Comparison of ENCODE assay signal across 8 cellular contexts in the genomic region with DNA sequence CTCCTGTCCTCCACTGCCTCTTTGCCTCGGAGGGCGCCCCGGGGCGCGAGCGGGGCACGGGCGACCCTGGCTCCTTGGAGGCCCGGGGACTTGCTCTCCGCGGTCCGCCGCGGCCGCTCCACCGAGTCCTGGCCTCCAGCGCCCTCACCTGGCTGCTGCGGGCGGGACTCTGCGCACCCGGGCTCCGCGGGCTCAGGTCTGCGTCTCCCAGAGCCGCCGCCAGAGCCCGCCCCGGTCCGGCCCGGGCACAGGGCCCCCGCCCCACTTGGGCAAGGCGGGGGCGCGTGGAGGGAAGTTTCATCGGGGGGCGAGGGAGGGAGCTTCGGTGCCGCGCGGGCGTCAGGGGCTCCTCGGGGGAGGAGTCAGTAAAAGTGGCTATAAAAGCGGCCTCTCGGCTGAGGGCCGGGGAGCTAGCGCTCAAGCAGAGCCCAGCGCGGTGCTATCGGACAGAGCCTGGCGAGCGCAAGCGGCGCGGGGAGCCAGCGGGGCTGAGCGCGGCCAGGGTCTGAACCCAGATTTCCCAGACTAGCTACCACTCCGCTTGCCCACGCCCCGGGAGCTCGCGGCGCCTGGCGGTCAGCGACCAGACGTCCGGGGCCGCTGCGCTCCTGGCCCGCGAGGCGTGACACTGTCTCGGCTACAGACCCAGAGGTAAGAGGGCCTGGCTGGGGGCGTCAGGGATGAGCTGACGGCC. TPM values are rescaled to one million over a fixed set of nuclear protein-coding genes. Genes with fewer than 3 reads are reported as not detected.
A peak's percentile ranks its signal among the peaks of the same experiment; 100 is the strongest.
DNase-seq lines count a peak whose midpoint lies in the region; ATAC-seq and TF ChIP-seq lines count a peak whose summit lies in the region.

TSS of gene CEMIP (plus strand) at position 407 of the 694 bp plus-strand sequence. CDS start 94,510 bp downstream, outside the sequence.

- peaks cover 18% of the 10 kb centered on the region for H3K27me3 ChIP-seq in CD8-positive, alpha-beta T cell (ENCODE audit: insufficient read depth, low read length)
- H3K27me3 ChIP-seq in NT2/D1 (ENCODE audit: insufficient read depth, insufficient read length), result peaks cover 47% of the 10 kb centered on the region

- H3K9ac ChIP-seq in NT2/D1 (ENCODE audit: insufficient read length, low read depth), result peak within 1 kb of the TSS; percentile 65

- H3K4me3 ChIP-seq in CD8-positive, alpha-beta T cell (ENCODE audit: low read depth, low read length), result no peak within 1 kb of the TSS
- H3K4me3 ChIP-seq in NT2/D1 (ENCODE audit: insufficient read length, low read depth) (peak within 1 kb of the TSS; percentile 43), urinary bladder (ENCODE audit: low read depth, low read length) (peak within 1 kb of the TSS; percentile 32)

- POLR2A ChIA-PET in CD8-positive, alpha-beta T cell (lab: Charles Lee), result interaction anchor here (0.7 kb wide), 1 partner anchor 14 kb away, joined by 3 read pairs; no protein-coding TSS in a partner anchor
- POLR2A ChIA-PET in activated naive CD8-positive, alpha-beta T cell treated with anti-CD3 and anti-CD28 coated beads, Interleukin-2, amount 10 ng/mL, durations not matched to agents 7 days and 5 days (lab: Charles Lee), result interaction anchor here (0.5 to 0.6 kb wide), 2 partner anchors 129 to 261 kb away, joined by 3 to 4 read pairs; no protein-coding TSS in a partner anchor

- H3K27ac ChIP-seq in CD8-positive, alpha-beta T cell (ENCODE audit: low read depth, low read length), result no peak within 1 kb of the TSS
- no peak within 1 kb of the TSS for H3K27ac ChIP-seq in urinary bladder (ENCODE audit: low read depth)

- no peak within 1 kb of the TSS for H3K27ac Mint-ChIP-seq in CD8-positive, alpha-beta T cell
- H3K27ac Mint-ChIP-seq in HFFc6, result no peak within 1 kb of the TSS
- H3K27ac Mint-ChIP-seq in activated naive CD8-positive, alpha-beta T cell treated with anti-CD3 and anti-CD28 coated beads, Interleukin-2, amount 10 ng/mL, durations not matched to agents 7 days and 5 days, result no peak within 1 kb of the TSS
- peak within 1 kb of the TSS; percentile 79 for H3K27ac Mint-ChIP-seq in osteocyte (ENCODE audit: unreplicated experiment)

- H3K4me3 Mint-ChIP-seq in CD8-positive, alpha-beta T cell, result peak within 1 kb of the TSS; percentile 64
- H3K4me3 Mint-ChIP-seq in HFFc6 (peak within 1 kb of the TSS; percentile 91), osteocyte (ENCODE audit: unreplicated experiment) (peak within 1 kb of the TSS; percentile 97)
- peak within 1 kb of the TSS; percentile 54 for H3K4me3 Mint-ChIP-seq in activated naive CD8-positive, alpha-beta T cell treated with anti-CD3 and anti-CD28 coated beads, Interleukin-2, amount 10 ng/mL, durations not matched to agents 7 days and 5 days

- H3K36me3 Mint-ChIP-seq in CD8-positive, alpha-beta T cell, result no peaks in the 10 kb centered on the region
- H3K36me3 Mint-ChIP-seq in HFFc6 (ENCODE audit: low read depth) (peaks cover 5% of the 10 kb centered on the region; the same call in 1 of the 2 replicates), osteocyte (ENCODE audit: unreplicated experiment) (peaks cover 43% of the 10 kb centered on the region)
- no peaks in the 10 kb centered on the region for H3K36me3 Mint-ChIP-seq in activated naive CD8-positive, alpha-beta T cell treated with anti-CD3 and anti-CD28 coated beads, Interleukin-2, amount 10 ng/mL, durations not matched to agents 7 days and 5 days

- DNase-seq in CD8-positive, alpha-beta T cell, result peak in 2 of 7 experiments; percentile 9 to 21
- DNase-seq in HFFc6 (peak; percentile 50), NT2/D1 (ENCODE audit: low read depth, low spot score) (peak; percentile 65), Right ventricle myocardium superior (peak; percentile 83), osteocyte (ENCODE audit: extremely low spot score, unreplicated experiment) (peak; percentile 97)
- DNase-seq in activated naive CD8-positive, alpha-beta T cell treated with anti-CD3 and anti-CD28 coated beads, Interleukin-2, amount 10 ng/mL, durations not matched to agents 7 days and 5 days, result peak; percentile 74

- WGBS in urinary bladder, result under 1% methylated on average over 75 of the region's 75 CpGs

- H3K4me1 ChIP-seq in CD8-positive, alpha-beta T cell (ENCODE audit: insufficient read depth, low read length), result peaks cover 11% of the 10 kb centered on the region
- peaks cover 5% of the 10 kb centered on the region for H3K4me1 ChIP-seq in NT2/D1 (ENCODE audit: insufficient read depth, insufficient read length)
- no peaks in the 10 kb centered on the region for H3K4me1 ChIP-seq in urinary bladder (ENCODE audit: insufficient read depth)

- CTCF ChIA-PET in CD8-positive, alpha-beta T cell (lab: Charles Lee), result interaction anchor here (1.0 to 7.0 kb wide), 2 partner anchors 11 to 323 kb away, joined by 3 to 90 read pairs; no protein-coding TSS in a partner anchor

- H3K4me1 Mint-ChIP-seq in CD8-positive, alpha-beta T cell (ENCODE audit: low read depth), result peaks cover 3% of the 10 kb centered on the region
- peaks cover 45% of the 10 kb centered on the region for H3K4me1 Mint-ChIP-seq in HFFc6 (ENCODE audit: low read depth)
- peaks cover 9% of the 10 kb centered on the region for H3K4me1 Mint-ChIP-seq in activated naive CD8-positive, alpha-beta T cell treated with anti-CD3 and anti-CD28 coated beads, Interleukin-2, amount 10 ng/mL, durations not matched to agents 7 days and 5 days
- H3K4me1 Mint-ChIP-seq in osteocyte (ENCODE audit: unreplicated experiment), result peaks cover 72% of the 10 kb centered on the region

- ATAC-seq in CD8-positive, alpha-beta T cell, result peak; percentile 31
- ATAC-seq in activated naive CD8-positive, alpha-beta T cell treated with anti-CD3 and anti-CD28 coated beads, Interleukin-2, amount 10 ng/mL, durations not matched to agents 7 days and 5 days (ENCODE audit: low read depth), result peak; percentile 58
- ATAC-seq in Right ventricle myocardium superior (ENCODE audit: poor library complexity) (peak; percentile 90), GM21576 (IDR thresholded peaks at IDR 0.05; ENCODE audit: unreplicated experiment) (no peak)

- no peaks in the 10 kb centered on the region for H3K9me3 Mint-ChIP-seq in CD8-positive, alpha-beta T cell
- H3K9me3 Mint-ChIP-seq in HFFc6 (no peaks in the 10 kb centered on the region), osteocyte (ENCODE audit: unreplicated experiment) (no peaks in the 10 kb centered on the region)
- H3K9me3 Mint-ChIP-seq in activated naive CD8-positive, alpha-beta T cell treated with anti-CD3 and anti-CD28 coated beads, Interleukin-2, amount 10 ng/mL, durations not matched to agents 7 days and 5 days, result no peaks in the 10 kb centered on the region

- H3K36me3 ChIP-seq in CD8-positive, alpha-beta T cell (ENCODE audit: insufficient read depth, low read length), result no peaks in the 10 kb centered on the region
- no peaks in the 10 kb centered on the region for H3K36me3 ChIP-seq in NT2/D1 (ENCODE audit: insufficient read depth, insufficient read length, low read length)
- H3K36me3 ChIP-seq in urinary bladder (ENCODE audit: insufficient read depth), result no peaks in the 10 kb centered on the region

- peaks cover 32% of the 10 kb centered on the region for H3K27me3 Mint-ChIP-seq in CD8-positive, alpha-beta T cell (ENCODE audit: low read depth)
- H3K27me3 Mint-ChIP-seq in HFFc6 (ENCODE audit: insufficient read depth), result peaks cover 11% of the 10 kb centered on the region
- H3K27me3 Mint-ChIP-seq in activated naive CD8-positive, alpha-beta T cell treated with anti-CD3 and anti-CD28 coated beads, Interleukin-2, amount 10 ng/mL, durations not matched to agents 7 days and 5 days, result peaks cover 57% of the 10 kb centered on the region
- no peaks in the 10 kb centered on the region for H3K27me3 Mint-ChIP-seq in osteocyte (ENCODE audit: unreplicated experiment)

- no peak for TF ChIP-seq CTCF in CD8-positive, alpha-beta T cell (IDR thresholded peaks at IDR 0.05)
- peak; percentile 90 for TF ChIP-seq CTCF in HFFc6 (IDR thresholded peaks at IDR 0.05)
- TF ChIP-seq CTCF in osteocyte (IDR thresholded peaks at IDR 0.05), result peak; percentile 98

- no peaks in the 10 kb centered on the region for H3K9me3 ChIP-seq in CD8-positive, alpha-beta T cell (ENCODE audit: low read length)
- no peaks in the 10 kb centered on the region for H3K9me3 ChIP-seq in NT2/D1 (ENCODE audit: insufficient read depth, low read length)

- intact Hi-C loops in CD8-positive, alpha-beta T cell (cut with DNase I, micrococcal nuclease), result loop anchor here in 1 of 2 experiments (10.0 kb wide), 1 partner anchor 144 kb away; no protein-coding TSS in a partner anchor
- intact Hi-C loops in Right ventricle myocardium superior (cut with DNase I), result loop anchor here (5.0 kb wide), 3 partner anchors 162 to 322 kb away; no protein-coding TSS in a partner anchor

RNA-seq across cellular contexts. Expression of gene CEMIP, which starts in this region (rescaled TPM):
- total RNA-seq in CD8-positive, alpha-beta T cell, result not detected
- 10 to 100 TPM in 5 of 6 experiments, 1 to 10 TPM in 1; 5.8 to 53.2 (median 48.3) TPM for total RNA-seq in HFFc6 (2021; fragmentation: NEBNext Ultra II Directional; extraction: Animal tissue kit (Norgen Biotek cat#: 25700))
- under 1 TPM in 1 of 2 experiments, not detected in 1; 0.23 TPM for total RNA-seq in activated naive CD8-positive, alpha-beta T cell treated with anti-CD3 and anti-CD28 coated beads, Interleukin-2, amount 10 ng/mL, durations not matched to agents 7 days and 5 days
- total RNA-seq in Right ventricle myocardium superior (not detected), osteocyte (445 and 457 TPM in 2 replicates), urinary bladder (1.3 TPM)
- polyA plus RNA-seq in urinary bladder, result 0.25 TPM

Comparison
In these comparisons a context has a peak if more than half of its experiments do, and no peak if none do; other contexts are left out.
1. Peak in ATAC-seq in CD8-positive, alpha-beta T cell; RNA of the gene not detected or under 1 TPM.
2. Peak in DNase-seq and ATAC-seq in activated naive CD8-positive, alpha-beta T cell treated with anti-CD3 and anti-CD28 coated beads, Interleukin-2, amount 10 ng/mL, durations not matched to agents 7 days and 5 days; RNA of the gene not detected or under 1 TPM.
3. Peak in DNase-seq and ATAC-seq in Right ventricle myocardium superior; RNA of the gene not detected or under 1 TPM.